ENCODE assay signal across 8 cellular contexts in the genomic region with DNA sequence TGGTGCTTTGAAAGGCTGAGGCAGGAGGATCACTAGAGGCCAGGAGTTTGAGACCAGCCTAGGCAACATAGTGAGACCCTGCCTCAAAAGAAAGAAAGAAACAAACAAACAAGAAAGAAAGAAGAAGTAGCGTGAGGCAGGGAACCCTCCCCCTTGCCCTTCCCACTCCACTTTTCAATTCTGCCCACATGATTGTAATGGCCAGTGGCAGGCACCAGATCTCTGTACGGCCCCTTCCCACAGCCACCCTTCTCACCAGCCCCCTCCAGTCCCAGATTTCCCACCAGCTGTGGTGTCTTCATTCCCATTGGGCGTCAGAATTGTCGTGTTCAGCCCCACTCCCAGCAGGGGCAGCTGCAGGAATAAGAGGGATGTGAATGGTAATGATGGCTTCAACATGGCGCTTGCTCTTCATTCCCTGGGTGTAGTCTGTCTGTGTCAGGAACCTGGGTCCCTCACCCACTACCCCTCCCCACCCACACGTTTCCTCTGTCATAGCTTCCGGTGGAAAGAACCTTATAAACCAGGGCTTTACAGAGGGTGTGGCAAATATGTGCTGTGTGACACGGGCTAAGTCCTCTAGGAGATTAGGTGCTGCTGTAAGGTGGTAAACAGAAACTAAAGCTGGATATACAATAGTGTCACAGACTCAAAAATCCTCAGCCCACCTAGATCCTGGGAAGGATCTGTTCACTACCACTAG. TPM values are rescaled to one million over a fixed set of nuclear protein-coding genes. Genes with fewer than 3 reads are reported as not detected.
DNase-seq lines count a peak whose midpoint lies in the region; ATAC-seq and TF ChIP-seq lines count a peak whose summit lies in the region.

A gene (minus strand): TSS at position 437 of the 703 bp plus-strand sequence. CDS start 38 bp downstream, at position 399.

- no peaks in the 10 kb centered on the region for H3K4me1 ChIP-seq in uterus

- peaks cover 38 to 40% of the 10 kb centered on the region in 2 donors for H3K36me3 Mint-ChIP-seq in stimulated activated naive B cell treated with anti-CD40 and anti-IgM and Interleukin-4, amounts not matched to agents 10 μg/mL and 1 μg/mL and 100 μg/mL, for 72 hours

- no peak within 1 kb of the TSS for H3K4me3 ChIP-seq in uterus

- H3K4me3 Mint-ChIP-seq in stimulated activated naive B cell treated with anti-CD40 and anti-IgM and Interleukin-4, amounts not matched to agents 10 μg/mL and 1 μg/mL and 100 μg/mL, for 72 hours: peak within 1 kb of the TSS; percentile 83 to 93

- no peaks in the 10 kb centered on the region for H3K36me3 ChIP-seq in uterus

- TF ChIP-seq CTCF in uterus (IDR thresholded peaks at IDR 0.05): no peak

- peak; percentile 63 for DNase-seq in activated CD4-positive, alpha-beta T cell treated with anti-CD3 and anti-CD28 coated beads for 1 hour
- DNase-seq in germinal center (ENCODE audit: low spot score) (peak; percentile 70), D341Med (ENCODE audit: low spot score) (no peak), anterior cingulate cortex (lab: John Stamatoyannopoulos, UW) (no peak), uterus (no peak)
- DNase-seq in stimulated activated naive B cell treated with anti-CD40 and anti-IgM and Interleukin-4, amounts not matched to agents 10 μg/mL and 1 μg/mL and 100 μg/mL, for 72 hours: peak; percentile 70

- H3K9me3 ChIP-seq in uterus: no peaks in the 10 kb centered on the region

- H3K27ac ChIP-seq in uterus: no peak within 1 kb of the TSS

- ATAC-seq in GM19372 (IDR thresholded peaks at IDR 0.05; ENCODE audit: low read depth, unreplicated experiment): peak; percentile 72
- peak; percentile 95 for ATAC-seq in HG03432 (IDR thresholded peaks at IDR 0.05; ENCODE audit: unreplicated experiment)
- peak; percentile 94 to 97 for ATAC-seq in stimulated activated naive B cell treated with anti-CD40 and anti-IgM and Interleukin-4, amounts not matched to agents 10 μg/mL and 1 μg/mL and 100 μg/mL, for 72 hours (replicated peaks)

- H3K27me3 Mint-ChIP-seq in stimulated activated naive B cell treated with anti-CD40 and anti-IgM and Interleukin-4, amounts not matched to agents 10 μg/mL and 1 μg/mL and 100 μg/mL, for 72 hours: peaks cover 0 to 4% of the 10 kb centered on the region in 2 donors

- intact Hi-C loops in uterus (cut with DNase I; ENCODE audit: low total_unique reads): no loop called here

- no peaks in the 10 kb centered on the region for H3K27me3 ChIP-seq in uterus

- no peak for TF ChIP-seq POLR2A in uterus (IDR thresholded peaks at IDR 0.05)

- H3K9me3 Mint-ChIP-seq in stimulated activated naive B cell treated with anti-CD40 and anti-IgM and Interleukin-4, amounts not matched to agents 10 μg/mL and 1 μg/mL and 100 μg/mL, for 72 hours: peaks cover 0 to 3% of the 10 kb centered on the region in 2 donors

- peaks cover 28 to 54% of the 10 kb centered on the region in 2 donors for H3K4me1 Mint-ChIP-seq in stimulated activated naive B cell treated with anti-CD40 and anti-IgM and Interleukin-4, amounts not matched to agents 10 μg/mL and 1 μg/mL and 100 μg/mL, for 72 hours

- H3K27ac Mint-ChIP-seq in stimulated activated naive B cell treated with anti-CD40 and anti-IgM and Interleukin-4, amounts not matched to agents 10 μg/mL and 1 μg/mL and 100 μg/mL, for 72 hours: peak within 1 kb of the TSS; percentile 92

RNA-seq across cellular contexts. Expression of the gene that starts here (rescaled TPM):
- 10 to 100 TPM in 1 of 4 donors, 1 to 10 TPM in 2, not detected in 1; 3.0 to 42.9 (median 3.3) TPM for total RNA-seq in uterus

Comparison
In these comparisons a context has a peak if more than half of its experiments do, and no peak if none do; other contexts are left out.
1. DNase-seq: peak in activated CD4-positive, alpha-beta T cell treated with anti-CD3 and anti-CD28 coated beads for 1 hour (single experiment), germinal center (single experiment) and stimulated activated naive B cell treated with anti-CD40 and anti-IgM and Interleukin-4, amounts not matched to agents 10 μg/mL and 1 μg/mL and 100 μg/mL, for 72 hours (single experiment); none in D341Med (single experiment), anterior cingulate cortex (0 of 58) and uterus (0 of 2).
2. Peak in every context shown above with its lines, with median percentiles within 50 percentile points of each other: ATAC-seq.